ENCODE assay signal across 23 cellular contexts in the genomic region with DNA sequence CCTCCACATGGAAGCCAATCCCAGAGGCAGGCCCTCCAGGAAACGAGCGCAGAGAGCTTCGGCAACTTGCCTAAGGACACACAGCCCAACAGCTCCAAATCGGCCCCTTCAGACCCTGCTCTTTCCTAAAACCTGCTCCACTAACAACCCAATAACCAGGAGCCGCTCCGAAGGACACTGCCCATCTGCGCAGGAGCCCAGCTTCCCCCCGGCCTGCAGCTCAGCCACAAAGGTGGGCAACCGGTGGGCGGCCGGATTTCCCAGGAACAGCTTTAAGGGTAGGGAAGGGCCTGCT.
"Had no signal": no experiment of that assay in that cellular context is flagged by ENCODE, and none has a peak within 500 bp of the region (broad histone marks: within the 10 kb centered on the region; RNA-seq: fewer than 3 reads in every experiment).

No MANE protein-coding gene starts in this region.

- H3K27me3 ChIP-seq: brain microvascular endothelial cell, esophagus muscularis mucosa, foreskin keratinocyte, heart left ventricle, left lung, neural progenitor cell, upper lobe of left lung, vagina had no signal

- H3K4me3 ChIP-seq: esophagus muscularis mucosa, heart left ventricle, left lung, lower lobe of right lung, neural progenitor cell, skin epidermis, thoracic aorta, upper lobe of left lung, vagina had no signal

- H3K4me1 ChIP-seq: neural progenitor cell had no signal

- H2AFZ ChIP-seq: neural progenitor cell had no signal

- H3K9ac ChIP-seq: neural progenitor cell had no signal

- H3K36me3 ChIP-seq: neural progenitor cell had no signal

- H3K4me2 ChIP-seq: neural progenitor cell had no signal

- H3K9me3 ChIP-seq: esophagus muscularis mucosa, heart left ventricle, left lung, lower lobe of right lung, thoracic aorta, upper lobe of left lung, vagina had no signal

- H3K27ac ChIP-seq: brain microvascular endothelial cell, foreskin keratinocyte, left lung, lower lobe of right lung, neural progenitor cell, thoracic aorta, upper lobe of left lung, WERI-Rb-1 had no signal

- DNase-seq: activated CD4-positive, alpha-beta T cell treated with anti-CD3 and anti-CD28 coated beads for 48 hours; activated CD4-positive, alpha-beta T cell treated with anti-CD3 and anti-CD28 coated beads, Interleukin-2, amount 50 U/mL, for 48 hours; activated CD8-positive, alpha-beta memory T cell treated with anti-CD3 and anti-CD28 coated beads for 24 hours; activated gamma-delta T cell; activated naive CD4-positive, alpha-beta T cell treated with anti-CD3 and anti-CD28 coated beads, Interleukin-2, amount 10 ng/mL, durations not matched to agents 7 days and 5 days; amniotic stem cell; brain microvascular endothelial cell; foreskin keratinocyte; lower lobe of right lung; mesenchymal stem cell; naive thymus-derived CD8-positive, alpha-beta T cell; stimulated activated CD4-positive, alpha-beta T cell treated with anti-CD3 and anti-CD28 coated beads, Interleukin-12 subunit alpha, Interleukin-12 subunit beta, amount 100 ng/mL, for 4 hours; stimulated activated CD4-positive, alpha-beta T cell treated with anti-CD3 and anti-CD28 coated beads, Interleukin-4, amount 100 ng/mL, for 1 hour; T1000; upper lobe of left lung; WERI-Rb-1 had no signal
